ENCODE assay signal across 9 cellular contexts in the genomic region with DNA sequence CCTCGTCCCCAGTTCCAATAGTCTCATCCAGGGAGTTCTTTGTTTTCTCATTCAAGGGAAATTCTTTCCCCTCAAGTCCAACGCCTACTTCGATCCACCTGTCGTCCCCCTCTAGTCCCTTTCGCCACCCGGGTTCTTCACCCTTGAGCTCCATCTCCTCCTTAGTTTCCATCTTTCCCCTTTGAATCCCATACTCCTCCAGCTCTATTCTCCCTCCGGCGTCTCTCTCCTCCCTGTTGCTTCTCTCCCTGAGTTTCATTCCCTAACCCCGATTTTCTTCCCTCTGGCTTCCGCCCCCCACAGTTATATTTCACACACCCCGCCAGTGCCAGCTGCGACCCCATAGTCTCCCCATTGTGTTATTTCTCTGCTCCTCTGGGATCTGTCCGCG. TPM values are rescaled to one million over a fixed set of nuclear protein-coding genes. Genes with fewer than 3 reads are reported as not detected.
DNase-seq lines count a peak whose midpoint lies in the region; ATAC-seq and TF ChIP-seq lines count a peak whose summit lies in the region.
"Had no signal": no experiment of that assay in that cellular context is flagged by ENCODE, and none has a peak within 500 bp of the region (broad histone marks: within the 10 kb centered on the region; RNA-seq: fewer than 3 reads in every experiment).

No MANE protein-coding gene starts in this region.

- H3K4ac ChIP-seq in mesendoderm (ENCODE audit: low read depth, low read length): no peak overlapping the region

- H3K9me3 ChIP-seq in cardiac muscle cell (ENCODE audit: low read depth) (no peaks in the 10 kb centered on the region), iPS-18a (ENCODE audit: control insufficient read depth, low read depth, low read length) (no peaks in the 10 kb centered on the region), transverse colon (no peaks in the 10 kb centered on the region), testis (no peaks in the 10 kb centered on the region)

- no peak overlapping the region for H2BK5ac ChIP-seq in mesendoderm (ENCODE audit: low read length)

- H3K4me3 Mint-ChIP-seq in activated CD8-positive, alpha-beta T cell treated with anti-CD3 and anti-CD28 coated beads for 36 hours: peak overlapping the region; percentile 74

- H4K8ac ChIP-seq in mesendoderm (ENCODE audit: low read depth, low read length): no peak overlapping the region

- H3K9ac ChIP-seq in iPS-18a (ENCODE audit: low read length): no peak overlapping the region
- H3K9ac ChIP-seq in mesendoderm (ENCODE audit: low read length): no peak overlapping the region

- CTCF ChIA-PET in activated CD8-positive, alpha-beta T cell treated with anti-CD3 and anti-CD28 coated beads for 36 hours (lab: Charles Lee): interaction anchor here (1.0 to 2.0 kb wide), 4 partner anchors 33 to 216 kb away, joined by 3 to 13 read pairs (median 3); no protein-coding TSS in a partner anchor

- TF ChIP-seq EP300 in transverse colon (IDR thresholded peaks at IDR 0.05; ENCODE audit: low read depth): no peak

- H3K27me3 Mint-ChIP-seq in activated CD8-positive, alpha-beta T cell treated with anti-CD3 and anti-CD28 coated beads for 36 hours: peaks cover 51% of the 10 kb centered on the region

- intact Hi-C loops in left cardiac atrium (cut with DNase I): loop anchor here (5.0 to 10.0 kb wide), 2 partner anchors 50 to 217 kb away; no protein-coding TSS in a partner anchor
- intact Hi-C loops in activated CD8-positive, alpha-beta T cell treated with anti-CD3 and anti-CD28 coated beads for 36 hours (cut with micrococcal nuclease): loop anchor here (5.0 to 10.0 kb wide), 2 partner anchors 50 to 177 kb away; no protein-coding TSS in a partner anchor
- intact Hi-C loops in transverse colon (cut with DNase I; ENCODE audit: low total_unique reads): loop anchor here (2.0 to 10.0 kb wide), 3 partner anchors 50 to 217 kb away; no protein-coding TSS in a partner anchor
- intact Hi-C loops in testis (cut with DNase I; ENCODE audit: low total_unique reads): loop anchor here (10.0 kb wide), 1 partner anchor 47 kb away; no protein-coding TSS in a partner anchor

- peaks cover 27% of the 10 kb centered on the region for H3K4me1 Mint-ChIP-seq in activated CD8-positive, alpha-beta T cell treated with anti-CD3 and anti-CD28 coated beads for 36 hours (ENCODE audit: low read depth)

- H3K79me2 ChIP-seq in mesendoderm (ENCODE audit: control insufficient read depth, insufficient read depth, low read length): no peaks in the 10 kb centered on the region

- TF ChIP-seq POLR2A in transverse colon (IDR thresholded peaks at IDR 0.05) (no peak), testis (IDR thresholded peaks at IDR 0.05) (no peak)

- no peaks in the 10 kb centered on the region for H3K4me1 ChIP-seq in cardiac muscle cell (ENCODE audit: low read depth)
- H3K4me1 ChIP-seq in iPS-18a (ENCODE audit: control insufficient read depth, low read depth, low read length): peaks cover 3% of the 10 kb centered on the region
- peaks cover 0 to 26% (median 4%) of the 10 kb centered on the region in 4 donors for H3K4me1 ChIP-seq in transverse colon
- peaks cover 2% of the 10 kb centered on the region for H3K4me1 ChIP-seq in mesendoderm (ENCODE audit: control insufficient read depth, low read depth, low read length)
- peaks cover 11% of the 10 kb centered on the region for H3K4me1 ChIP-seq in testis

- no peak overlapping the region for H4K5ac ChIP-seq in mesendoderm (ENCODE audit: low read length)

- TF ChIP-seq CTCF in cardiac muscle cell (IDR thresholded peaks at IDR 0.05; ENCODE audit: low read depth, low read length) (no peak), transverse colon (IDR thresholded peaks at IDR 0.05) (no peak), testis (IDR thresholded peaks at IDR 0.05) (no peak)
- no peak for TF ChIP-seq CTCF in activated CD8-positive, alpha-beta T cell treated with anti-CD3 and anti-CD28 coated beads for 36 hours (IDR thresholded peaks at IDR 0.05)

- no peaks in the 10 kb centered on the region for H3K9me3 Mint-ChIP-seq in activated CD8-positive, alpha-beta T cell treated with anti-CD3 and anti-CD28 coated beads for 36 hours

- ATAC-seq in left cardiac atrium: no peak
- ATAC-seq in activated CD8-positive, alpha-beta T cell treated with anti-CD3 and anti-CD28 coated beads for 36 hours: no peak

- H3K27me3 ChIP-seq in cardiac muscle cell (peaks cover 56% of the 10 kb centered on the region), iPS-18a (ENCODE audit: control insufficient read depth, insufficient read depth, low read length) (peaks cover 53% of the 10 kb centered on the region), transverse colon (peaks cover 59% of the 10 kb centered on the region), mesendoderm (ENCODE audit: insufficient read depth, low read length, poor library complexity) (peaks cover 34% of the 10 kb centered on the region), testis (no peaks in the 10 kb centered on the region)

- no peak overlapping the region for H3K18ac ChIP-seq in mesendoderm (ENCODE audit: low read length)

- POLR2A ChIA-PET in activated CD8-positive, alpha-beta T cell treated with anti-CD3 and anti-CD28 coated beads for 36 hours (lab: Charles Lee): interaction anchor here (1.5 to 2.3 kb wide), 2 partner anchors 10 to 50 kb away, joined by 6 to 11 read pairs; partner anchors contain the start of genes ALDH16A1 and PIH1D1

- no peak overlapping the region for H3K27ac Mint-ChIP-seq in activated CD8-positive, alpha-beta T cell treated with anti-CD3 and anti-CD28 coated beads for 36 hours

- no peaks in the 10 kb centered on the region for H3K79me1 ChIP-seq in mesendoderm (ENCODE audit: low read length)

- H3K4me2 ChIP-seq in mesendoderm (ENCODE audit: low read length): no peak overlapping the region

- peaks cover 3% of the 10 kb centered on the region for H3K36me3 Mint-ChIP-seq in activated CD8-positive, alpha-beta T cell treated with anti-CD3 and anti-CD28 coated beads for 36 hours (ENCODE audit: low read depth)

- H3K27ac ChIP-seq in cardiac muscle cell: no peak overlapping the region
- H3K27ac ChIP-seq in iPS-18a (ENCODE audit: low read length): no peak overlapping the region
- H3K27ac ChIP-seq in transverse colon: peak overlapping the region; percentile 12 to 84 (median 30)
- no peak overlapping the region for H3K27ac ChIP-seq in mesendoderm (ENCODE audit: low read depth, low read length)
- H3K27ac ChIP-seq in testis: peak overlapping the region in 1 of 2 donors; percentile 77

- no peak overlapping the region for H3K23ac ChIP-seq in mesendoderm (ENCODE audit: low read length)

- H3K56ac ChIP-seq in mesendoderm (ENCODE audit: low read length): no peak overlapping the region

- H2AK5ac ChIP-seq in mesendoderm (ENCODE audit: low read length): no peak overlapping the region

- 27 to 36% methylated on average over 6 to 14 of the region's 14 CpGs for WGBS in transverse colon (ENCODE audit: low coverage in 1 of 2), 2 donors
- WGBS in mesendoderm (ENCODE audit: extremely low coverage, insufficient coverage, low lambda C conversion rate): no CpG with 5 or more reads among the region's 14 CpGs
- 11 to 20% methylated on average over 14 of the region's 14 CpGs for WGBS in testis, 2 donors

- H2BK120ac ChIP-seq in mesendoderm (ENCODE audit: low read depth, low read length): no peak overlapping the region

- in situ Hi-C loops in transverse colon (cut with MboI; ENCODE audit: low pct_ligation_motif_present in 1 of 4, low pct_unique_long_range_greater_than_20kb in 1 of 4, low sequenced_read_pairs in 3 of 4): loop anchor here in 2 of 4 donors (5.0 to 10.0 kb wide), 2 partner anchors 47 to 50 kb away; no protein-coding TSS in a partner anchor

- DNase-seq in cardiac muscle cell (ENCODE audit: low read depth in 1 of 2, low spot score in 1 of 2) (no peak), left cardiac atrium (no peak), transverse colon (no peak), COLO829 (ENCODE audit: low spot score) (no peak), mesendoderm (no peak), testis (no peak)
- DNase-seq in activated CD8-positive, alpha-beta T cell treated with anti-CD3 and anti-CD28 coated beads for 36 hours: no peak

- H3K36me3 ChIP-seq in cardiac muscle cell (no peaks in the 10 kb centered on the region), iPS-18a (ENCODE audit: control insufficient read depth, low read depth, low read length) (peaks cover 5% of the 10 kb centered on the region), transverse colon (no peaks in the 10 kb centered on the region), mesendoderm (ENCODE audit: control insufficient read depth, insufficient read depth, low read length) (peaks cover 3% of the 10 kb centered on the region), testis (ENCODE audit: low read depth, missing control alignments) (no peaks in the 10 kb centered on the region)

- H3K4me3 ChIP-seq in cardiac muscle cell (peak overlapping the region; percentile 44), iPS-18a (ENCODE audit: low read length) (peak overlapping the region; percentile 52), transverse colon (peak overlapping the region in 1 of 4 donors; percentile 64), mesendoderm (ENCODE audit: low read length) (no peak overlapping the region), testis (no peak overlapping the region)

- H2BK15ac ChIP-seq in mesendoderm (replicated peaks; ENCODE audit: low read depth): no peak overlapping the region

RNA-seq across cellular contexts. Expression of gene SLC17A7, which starts 0.6 kb away (rescaled TPM):
- total RNA-seq in cardiac muscle cell: 1.6 and 2.2 TPM in 2 replicates
- polyA plus RNA-seq in cardiac muscle cell: 0.77 and 1.2 TPM in 2 replicates
- 1 to 10 TPM; 1.7 to 2.5 TPM for total RNA-seq in left cardiac atrium
- under 1 TPM in 1 of 2 experiments, not detected in 1; 0.23 TPM for total RNA-seq in activated CD8-positive, alpha-beta T cell treated with anti-CD3 and anti-CD28 coated beads for 36 hours
- total RNA-seq in transverse colon: 1 to 10 TPM in 1 of 4 donors, under 1 TPM in 1, not detected in 2; 0.55 to 1.1 TPM
- polyA plus RNA-seq in mesendoderm (2013, experiment 1 of 2): 0.48 TPM
- polyA plus RNA-seq in mesendoderm (2013, experiment 2 of 2): 0.43 TPM
- 1 to 10 TPM; 2.2 to 2.7 TPM for total RNA-seq in testis
- polyA plus RNA-seq in testis (ENCODE audit: insufficient read depth, low read depth, low replicate concordance): 3.2 TPM
- total RNA-seq: esophagus mucosa had no signal

RNA-seq across cellular contexts. Expression of gene PIH1D1, which starts 9.7 kb away (rescaled TPM):
- total RNA-seq in cardiac muscle cell (145 and 200 TPM in 2 replicates), left cardiac atrium (10 to 100 TPM; 32.2 to 42.5 TPM), transverse colon (100 to 1,000 TPM in 1 of 4 donors, 10 to 100 TPM in 3; 52.7 to 105 (median 90.4) TPM), testis (10 to 100 TPM; 45.9 to 49.6 TPM)
- polyA plus RNA-seq in cardiac muscle cell (139 and 156 TPM in 2 replicates), testis (ENCODE audit: insufficient read depth, low read depth, low replicate concordance) (55.3 TPM)
- 100 to 1,000 TPM; 124 to 126 TPM for total RNA-seq in activated CD8-positive, alpha-beta T cell treated with anti-CD3 and anti-CD28 coated beads for 36 hours
- polyA plus RNA-seq in mesendoderm (2013, experiment 1 of 2): 102 TPM
- 102 TPM for polyA plus RNA-seq in mesendoderm (2013, experiment 2 of 2)

RNA-seq across cellular contexts. Expression of gene ALDH16A1, which starts 11.1 kb away (rescaled TPM):
- 46.4 and 54.3 TPM in 2 replicates for total RNA-seq in cardiac muscle cell
- polyA plus RNA-seq in cardiac muscle cell: 24.1 and 37.3 TPM in 2 replicates
- total RNA-seq in left cardiac atrium: 10 to 100 TPM; 16.8 to 17.5 TPM
- total RNA-seq in activated CD8-positive, alpha-beta T cell treated with anti-CD3 and anti-CD28 coated beads for 36 hours: 10 to 100 TPM; 24.6 to 24.8 TPM
- 100 to 1,000 TPM in 1 of 4 donors, 10 to 100 TPM in 3; 24.3 to 465 (median 43.1) TPM for total RNA-seq in transverse colon
- 17.6 TPM for polyA plus RNA-seq in mesendoderm (2013, experiment 1 of 2)
- polyA plus RNA-seq in mesendoderm (2013, experiment 2 of 2): 16.0 TPM
- 10 to 100 TPM; 22.4 to 24.7 TPM for total RNA-seq in testis
- 8.5 TPM for polyA plus RNA-seq in testis (ENCODE audit: insufficient read depth, low read depth, low replicate concordance)

RNA-seq across cellular contexts. Expression of gene GFY, which starts 16.8 kb away (rescaled TPM):
- total RNA-seq in cardiac muscle cell: 1.8 and 2.0 TPM in 2 replicates
- polyA plus RNA-seq in cardiac muscle cell: 5.0 and 8.4 TPM in 2 replicates
- not detected for total RNA-seq in left cardiac atrium
- total RNA-seq in activated CD8-positive, alpha-beta T cell treated with anti-CD3 and anti-CD28 coated beads for 36 hours: not detected
- total RNA-seq in transverse colon: not detected
- 0.29 TPM for polyA plus RNA-seq in mesendoderm (2013, experiment 1 of 2)
- polyA plus RNA-seq in mesendoderm (2013, experiment 2 of 2): 0.39 TPM
- under 1 TPM; 0.24 to 0.62 TPM for total RNA-seq in testis
- 0.80 TPM for polyA plus RNA-seq in testis (ENCODE audit: insufficient read depth, low read depth, low replicate concordance)
- total RNA-seq: esophagus mucosa had no signal

RNA-seq across cellular contexts. Expression of gene PTH2, which starts 18.7 kb away (rescaled TPM):
- total RNA-seq in cardiac muscle cell (2.8 and 6.2 TPM in 2 replicates), left cardiac atrium (not detected), transverse colon (not detected), testis (not detected)
- polyA plus RNA-seq in cardiac muscle cell (10.0 and 15.8 TPM in 2 replicates), testis (ENCODE audit: insufficient read depth, low read depth, low replicate concordance) (not detected)
- total RNA-seq in activated CD8-positive, alpha-beta T cell treated with anti-CD3 and anti-CD28 coated beads for 36 hours: not detected
- polyA plus RNA-seq in mesendoderm (2013, experiment 1 of 2): not detected
- polyA plus RNA-seq in mesendoderm (2013, experiment 2 of 2): not detected
- total RNA-seq: esophagus mucosa had no signal

Comparison
In these comparisons a context has a peak if more than half of its experiments do, and no peak if none do; other contexts are left out.
1. H3K27ac ChIP-seq: peak in transverse colon (4 of 4); none in cardiac muscle cell (single experiment), iPS-18a (single experiment) and mesendoderm (single experiment).
2. H3K4me3 ChIP-seq: peak in cardiac muscle cell (single experiment) and iPS-18a (single experiment); none in mesendoderm (single experiment) and testis (0 of 2).